2 cellular contexts compared by ENCODE assay signal in the genomic region with DNA sequence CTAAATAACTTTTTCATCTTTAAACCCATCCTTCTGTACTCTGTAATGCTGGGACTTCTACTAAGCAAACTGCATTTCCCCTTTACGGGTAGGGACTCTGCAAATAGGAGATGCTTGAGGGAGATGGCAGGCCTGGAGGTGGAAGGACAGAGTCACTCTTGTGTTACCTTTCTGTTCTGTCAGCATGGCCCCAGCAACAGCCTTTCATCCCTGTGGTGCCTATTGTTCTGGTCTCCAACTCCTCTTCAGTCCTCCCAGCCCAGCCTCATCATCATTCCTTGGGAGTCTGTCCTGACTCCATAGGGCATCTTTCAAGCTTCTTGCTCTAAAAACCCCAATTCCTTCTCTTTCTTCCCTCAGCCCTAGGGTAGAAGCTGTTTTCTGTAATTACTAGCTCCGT.
TF ChIP-seq lines count a peak whose summit lies in the region.

No MANE protein-coding gene starts in this region.

TF ChIP-seq in GM23338, 12 proteins besides CTCF, POLR2A, EP300 and RAD21 (continued from another document):
- no peak for TF ChIP-seq STAT1 (IDR thresholded peaks at IDR 0.05; ENCODE audit: unreplicated experiment)
- TF ChIP-seq, protein P1, sequence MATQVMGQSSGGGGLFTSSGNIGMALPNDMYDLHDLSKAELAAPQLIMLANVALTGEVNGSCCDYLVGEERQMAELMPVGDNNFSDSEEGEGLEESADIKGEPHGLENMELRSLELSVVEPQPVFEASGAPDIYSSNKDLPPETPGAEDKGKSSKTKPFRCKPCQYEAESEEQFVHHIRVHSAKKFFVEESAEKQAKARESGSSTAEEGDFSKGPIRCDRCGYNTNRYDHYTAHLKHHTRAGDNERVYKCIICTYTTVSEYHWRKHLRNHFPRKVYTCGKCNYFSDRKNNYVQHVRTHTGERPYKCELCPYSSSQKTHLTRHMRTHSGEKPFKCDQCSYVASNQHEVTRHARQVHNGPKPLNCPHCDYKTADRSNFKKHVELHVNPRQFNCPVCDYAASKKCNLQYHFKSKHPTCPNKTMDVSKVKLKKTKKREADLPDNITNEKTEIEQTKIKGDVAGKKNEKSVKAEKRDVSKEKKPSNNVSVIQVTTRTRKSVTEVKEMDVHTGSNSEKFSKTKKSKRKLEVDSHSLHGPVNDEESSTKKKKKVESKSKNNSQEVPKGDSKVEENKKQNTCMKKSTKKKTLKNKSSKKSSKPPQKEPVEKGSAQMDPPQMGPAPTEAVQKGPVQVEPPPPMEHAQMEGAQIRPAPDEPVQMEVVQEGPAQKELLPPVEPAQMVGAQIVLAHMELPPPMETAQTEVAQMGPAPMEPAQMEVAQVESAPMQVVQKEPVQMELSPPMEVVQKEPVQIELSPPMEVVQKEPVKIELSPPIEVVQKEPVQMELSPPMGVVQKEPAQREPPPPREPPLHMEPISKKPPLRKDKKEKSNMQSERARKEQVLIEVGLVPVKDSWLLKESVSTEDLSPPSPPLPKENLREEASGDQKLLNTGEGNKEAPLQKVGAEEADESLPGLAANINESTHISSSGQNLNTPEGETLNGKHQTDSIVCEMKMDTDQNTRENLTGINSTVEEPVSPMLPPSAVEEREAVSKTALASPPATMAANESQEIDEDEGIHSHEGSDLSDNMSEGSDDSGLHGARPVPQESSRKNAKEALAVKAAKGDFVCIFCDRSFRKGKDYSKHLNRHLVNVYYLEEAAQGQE (IDR thresholded peaks at IDR 0.05; ENCODE audit: unreplicated experiment): no peak
- no peak for TF ChIP-seq POLR2AphosphoS5 (IDR thresholded peaks at IDR 0.05; ENCODE audit: low read depth)
- TF ChIP-seq, protein P2, sequence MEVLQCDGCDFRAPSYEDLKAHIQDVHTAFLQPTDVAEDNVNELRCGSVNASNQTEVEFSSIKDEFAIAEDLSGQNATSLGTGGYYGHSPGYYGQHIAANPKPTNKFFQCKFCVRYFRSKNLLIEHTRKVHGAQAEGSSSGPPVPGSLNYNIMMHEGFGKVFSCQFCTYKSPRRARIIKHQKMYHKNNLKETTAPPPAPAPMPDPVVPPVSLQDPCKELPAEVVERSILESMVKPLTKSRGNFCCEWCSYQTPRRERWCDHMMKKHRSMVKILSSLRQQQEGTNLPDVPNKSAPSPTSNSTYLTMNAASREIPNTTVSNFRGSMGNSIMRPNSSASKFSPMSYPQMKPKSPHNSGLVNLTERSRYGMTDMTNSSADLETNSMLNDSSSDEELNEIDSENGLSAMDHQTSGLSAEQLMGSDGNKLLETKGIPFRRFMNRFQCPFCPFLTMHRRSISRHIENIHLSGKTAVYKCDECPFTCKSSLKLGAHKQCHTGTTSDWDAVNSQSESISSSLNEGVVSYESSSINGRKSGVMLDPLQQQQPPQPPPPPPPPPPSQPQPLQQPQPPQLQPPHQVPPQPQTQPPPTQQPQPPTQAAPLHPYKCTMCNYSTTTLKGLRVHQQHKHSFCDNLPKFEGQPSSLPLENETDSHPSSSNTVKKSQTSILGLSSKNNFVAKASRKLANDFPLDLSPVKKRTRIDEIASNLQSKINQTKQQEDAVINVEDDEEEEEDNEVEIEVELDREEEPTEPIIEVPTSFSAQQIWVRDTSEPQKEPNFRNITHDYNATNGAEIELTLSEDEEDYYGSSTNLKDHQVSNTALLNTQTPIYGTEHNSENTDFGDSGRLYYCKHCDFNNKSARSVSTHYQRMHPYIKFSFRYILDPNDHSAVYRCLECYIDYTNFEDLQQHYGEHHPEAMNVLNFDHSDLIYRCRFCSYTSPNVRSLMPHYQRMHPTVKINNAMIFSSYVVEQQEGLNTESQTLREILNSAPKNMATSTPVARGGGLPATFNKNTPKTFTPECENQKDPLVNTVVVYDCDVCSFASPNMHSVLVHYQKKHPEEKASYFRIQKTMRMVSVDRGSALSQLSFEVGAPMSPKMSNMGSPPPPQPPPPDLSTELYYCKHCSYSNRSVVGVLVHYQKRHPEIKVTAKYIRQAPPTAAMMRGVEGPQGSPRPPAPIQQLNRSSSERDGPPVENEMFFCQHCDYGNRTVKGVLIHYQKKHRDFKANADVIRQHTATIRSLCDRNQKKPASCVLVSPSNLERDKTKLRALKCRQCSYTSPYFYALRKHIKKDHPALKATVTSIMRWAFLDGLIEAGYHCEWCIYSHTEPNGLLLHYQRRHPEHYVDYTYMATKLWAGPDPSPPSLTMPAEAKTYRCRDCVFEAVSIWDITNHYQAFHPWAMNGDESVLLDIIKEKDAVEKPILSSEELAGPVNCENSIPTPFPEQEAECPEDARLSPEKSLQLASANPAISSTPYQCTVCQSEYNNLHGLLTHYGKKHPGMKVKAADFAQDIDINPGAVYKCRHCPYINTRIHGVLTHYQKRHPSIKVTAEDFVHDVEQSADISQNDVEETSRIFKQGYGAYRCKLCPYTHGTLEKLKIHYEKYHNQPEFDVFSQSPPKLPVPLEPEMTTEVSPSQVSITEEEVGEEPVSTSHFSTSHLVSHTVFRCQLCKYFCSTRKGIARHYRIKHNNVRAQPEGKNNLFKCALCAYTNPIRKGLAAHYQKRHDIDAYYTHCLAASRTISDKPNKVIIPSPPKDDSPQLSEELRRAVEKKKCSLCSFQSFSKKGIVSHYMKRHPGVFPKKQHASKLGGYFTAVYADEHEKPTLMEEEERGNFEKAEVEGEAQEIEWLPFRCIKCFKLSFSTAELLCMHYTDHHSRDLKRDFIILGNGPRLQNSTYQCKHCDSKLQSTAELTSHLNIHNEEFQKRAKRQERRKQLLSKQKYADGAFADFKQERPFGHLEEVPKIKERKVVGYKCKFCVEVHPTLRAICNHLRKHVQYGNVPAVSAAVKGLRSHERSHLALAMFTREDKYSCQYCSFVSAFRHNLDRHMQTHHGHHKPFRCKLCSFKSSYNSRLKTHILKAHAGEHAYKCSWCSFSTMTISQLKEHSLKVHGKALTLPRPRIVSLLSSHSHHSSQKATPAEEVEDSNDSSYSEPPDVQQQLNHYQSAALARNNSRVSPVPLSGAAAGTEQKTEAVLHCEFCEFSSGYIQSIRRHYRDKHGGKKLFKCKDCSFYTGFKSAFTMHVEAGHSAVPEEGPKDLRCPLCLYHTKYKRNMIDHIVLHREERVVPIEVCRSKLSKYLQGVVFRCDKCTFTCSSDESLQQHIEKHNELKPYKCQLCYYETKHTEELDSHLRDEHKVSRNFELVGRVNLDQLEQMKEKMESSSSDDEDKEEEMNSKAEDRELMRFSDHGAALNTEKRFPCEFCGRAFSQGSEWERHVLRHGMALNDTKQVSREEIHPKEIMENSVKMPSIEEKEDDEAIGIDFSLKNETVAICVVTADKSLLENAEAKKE (CRISPR knock-in tag; IDR thresholded peaks at IDR 0.05): no peak
- TF ChIP-seq EZH2 (IDR thresholded peaks at IDR 0.05; ENCODE audit: low read depth, unreplicated experiment): no peak
- TF ChIP-seq ZNF114 (CRISPR knock-in tag; IDR thresholded peaks at IDR 0.05): no peak
- TF ChIP-seq, protein P3, sequence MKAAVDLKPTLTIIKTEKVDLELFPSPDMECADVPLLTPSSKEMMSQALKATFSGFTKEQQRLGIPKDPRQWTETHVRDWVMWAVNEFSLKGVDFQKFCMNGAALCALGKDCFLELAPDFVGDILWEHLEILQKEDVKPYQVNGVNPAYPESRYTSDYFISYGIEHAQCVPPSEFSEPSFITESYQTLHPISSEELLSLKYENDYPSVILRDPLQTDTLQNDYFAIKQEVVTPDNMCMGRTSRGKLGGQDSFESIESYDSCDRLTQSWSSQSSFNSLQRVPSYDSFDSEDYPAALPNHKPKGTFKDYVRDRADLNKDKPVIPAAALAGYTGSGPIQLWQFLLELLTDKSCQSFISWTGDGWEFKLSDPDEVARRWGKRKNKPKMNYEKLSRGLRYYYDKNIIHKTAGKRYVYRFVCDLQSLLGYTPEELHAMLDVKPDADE (IDR thresholded peaks at IDR 0.05): no peak
- no peak for TF ChIP-seq CREB1 (CRISPR knock-in tag; IDR thresholded peaks at IDR 0.05; ENCODE audit: low read depth)
- TF ChIP-seq NANOG (IDR thresholded peaks at IDR 0.05; ENCODE audit: borderline replicate concordance): no peak
- no peak for TF ChIP-seq ZNF331 (CRISPR knock-in tag; IDR thresholded peaks at IDR 0.05; ENCODE audit: low read depth)

TF ChIP-seq in H1, 55 proteins besides CTCF, POLR2A, EP300 and RAD21 (continued from another document):
- no peak for TF ChIP-seq KDM1A (IDR thresholded peaks at IDR 0.05; ENCODE audit: borderline replicate concordance, low read length)
- no peak for TF ChIP-seq JUND (IDR thresholded peaks at IDR 0.05; ENCODE audit: low read length)
- TF ChIP-seq SIX5 (IDR thresholded peaks at IDR 0.05; ENCODE audit: low read depth, low read length): no peak
- TF ChIP-seq KDM4A (IDR thresholded peaks at IDR 0.05; ENCODE audit: low read depth, low read length, severe bottlenecking): no peak
